In genomic region chr20:63943808-63944077, GRCh38 we compare ENCODE assay signal across 18 cellular contexts. TPM values are rescaled to one million over a fixed set of nuclear protein-coding genes. Genes with fewer than 3 reads are reported as not detected.
DNase-seq lines count a peak whose midpoint lies in the region; ATAC-seq and TF ChIP-seq lines count a peak whose summit lies in the region.
"Had no signal": no experiment of that assay in that cellular context is flagged by ENCODE, and none has a peak within 500 bp of the region (broad histone marks: within the 10 kb centered on the region; RNA-seq: fewer than 3 reads in every experiment).

No MANE protein-coding gene starts in this region.

- no peak overlapping the region for H3K23ac ChIP-seq in IMR-90 (ENCODE audit: low read depth, low read length)

- no peak overlapping the region for H3K56ac ChIP-seq in IMR-90 (ENCODE audit: extremely low read depth, insufficient read depth, low read length)

- peaks cover 93% of the 10 kb centered on the region for H4K20me1 ChIP-seq in IMR-90 (ENCODE audit: insufficient read depth, low read length)

- WGBS in IMR-90 (ENCODE audit: extremely low coverage in 2 of 2, insufficient read length in 1 of 2), 2 experiments = no CpG with 5 or more reads among the region's 3 CpGs
- WGBS in esophagus squamous epithelium, 2 donors = 93% methylated on average over 3 of the region's 3 CpGs; no CpG with 5 or more reads in 1 of the 2 donors
- WGBS in esophagus muscularis mucosa = 100% methylated on average over 1 of the region's 3 CpGs

- no peak overlapping the region for H4K8ac ChIP-seq in IMR-90 (ENCODE audit: low read depth in 2 of 2, low read length in 2 of 2)

- H3K27me3 ChIP-seq in left ventricle myocardium inferior (ENCODE audit: low read depth) = no peaks in the 10 kb centered on the region
- H3K27me3 ChIP-seq in IMR-90 (ENCODE audit: control insufficient read depth, insufficient read depth, low read length) = no peaks in the 10 kb centered on the region
- no peaks in the 10 kb centered on the region for H3K27me3 ChIP-seq in esophagus squamous epithelium
- H3K27me3 ChIP-seq in esophagus muscularis mucosa = no peaks in the 10 kb centered on the region
- H3K27me3 ChIP-seq: BLaER1, SJSA1 had no signal

- H2BK120ac ChIP-seq in IMR-90 (ENCODE audit: low read depth, low read length) = no peak overlapping the region

- H3K9me3 ChIP-seq in left ventricle myocardium inferior (replicated peaks) (no peaks in the 10 kb centered on the region), IMR-90 (ENCODE audit: control insufficient read depth, insufficient read depth, low read length) (no peaks in the 10 kb centered on the region), esophagus squamous epithelium (no peaks in the 10 kb centered on the region), esophagus muscularis mucosa (no peaks in the 10 kb centered on the region)
- H3K9me3 ChIP-seq: BLaER1, SJSA1 had no signal

- no peak overlapping the region for H3K4ac ChIP-seq in IMR-90 (ENCODE audit: low read depth, low read length)

- peak overlapping the region; percentile 37 for H3K27ac Mint-ChIP-seq in stimulated activated naive B cell treated with anti-CD40 and anti-IgM and Interleukin-4, amounts not matched to agents 10 μg/mL and 1 μg/mL and 100 μg/mL, for 72 hours
- H3K27ac Mint-ChIP-seq in T-helper 2 cell treated with Interferon-gamma antibody and Interleukin-4, amounts not matched to agents 5 μg/mL and 100 μg/mL, for 36 hours = no peak overlapping the region
- H3K27ac Mint-ChIP-seq: HFFc6 had no signal

- no TSS peak for BruUV-seq in IMR-90 (replicated peaks; lab: Mats Ljungman, UMichigan)

- peak overlapping the region; percentile 84 for H3K27ac ChIP-seq in left ventricle myocardium inferior (replicated peaks)
- H3K27ac ChIP-seq in IMR-90 (ENCODE audit: insufficient read depth, low read length) = no peak overlapping the region
- peak overlapping the region; percentile 90 to 96 (median 92) for H3K27ac ChIP-seq in esophagus squamous epithelium
- H3K27ac ChIP-seq in esophagus muscularis mucosa (replicated peaks in 1 of 4) = peak overlapping the region in 2 of 4 donors; percentile 46 to 75
- H3K27ac ChIP-seq: BLaER1, KMS-11, SJSA1 had no signal

- H3K4me2 ChIP-seq in IMR-90 (ENCODE audit: low read depth, low read length) = no peak overlapping the region
- H3K4me2 ChIP-seq: KMS-11 had no signal

- dilution Hi-C loops in IMR-90 (cut with HindIII; ENCODE audit: low sequenced_read_pairs, unreplicated experiment) = no loop called here

- H3K36me3 Mint-ChIP-seq in stimulated activated naive B cell treated with anti-CD40 and anti-IgM and Interleukin-4, amounts not matched to agents 10 μg/mL and 1 μg/mL and 100 μg/mL, for 72 hours = peaks cover 29 to 49% of the 10 kb centered on the region in 2 donors
- peaks cover 16% of the 10 kb centered on the region for H3K36me3 Mint-ChIP-seq in T-helper 2 cell treated with Interferon-gamma antibody and Interleukin-4, amounts not matched to agents 5 μg/mL and 100 μg/mL, for 36 hours (ENCODE audit: low read depth)

- TF ChIP-seq CTCF in left ventricle myocardium inferior (IDR thresholded peaks at IDR 0.05; ENCODE audit: borderline replicate concordance) (no peak), IMR-90 (conservative IDR thresholded peaks at IDR 0.05; ENCODE audit: low read depth, low read length) (no peak), esophagus squamous epithelium (IDR thresholded peaks at IDR 0.05) (no peak), esophagus muscularis mucosa (IDR thresholded peaks at IDR 0.05) (no peak)

- peaks cover 66% of the 10 kb centered on the region for H3K4me1 ChIP-seq in left ventricle myocardium inferior
- peaks cover 2% of the 10 kb centered on the region; the same call in 1 of the 2 replicates for H3K4me1 ChIP-seq in IMR-90 (ENCODE audit: control insufficient read depth, insufficient read depth, low read length)
- H3K4me1 ChIP-seq in esophagus squamous epithelium = peaks cover 25 to 76% (median 34%) of the 10 kb centered on the region in 3 donors
- H3K4me1 ChIP-seq in esophagus muscularis mucosa = peaks cover 48 to 62% (median 53%) of the 10 kb centered on the region in 4 donors

- no peak overlapping the region for H3K4me3 Mint-ChIP-seq in stimulated activated naive B cell treated with anti-CD40 and anti-IgM and Interleukin-4, amounts not matched to agents 10 μg/mL and 1 μg/mL and 100 μg/mL, for 72 hours
- no peak overlapping the region for H3K4me3 Mint-ChIP-seq in T-helper 2 cell treated with Interferon-gamma antibody and Interleukin-4, amounts not matched to agents 5 μg/mL and 100 μg/mL, for 36 hours
- H3K4me3 Mint-ChIP-seq: HFFc6 had no signal

- CTCF ChIA-PET in IMR-90 (lab: Yijun Ruan, JAX) = no interaction called here

- H4K5ac ChIP-seq in IMR-90 (ENCODE audit: low read depth, low read length) = no peak overlapping the region

- POLR2A ChIA-PET in IMR-90 (lab: Charles Lee; ENCODE audit: unreplicated experiment) = no interaction called here

- no peak overlapping the region for H3K18ac ChIP-seq in IMR-90 (ENCODE audit: low read depth, low read length)

- peaks cover 9% of the 10 kb centered on the region for H3K9me1 ChIP-seq in IMR-90 (ENCODE audit: insufficient read depth, low read length)

- no peak overlapping the region for H3K9ac ChIP-seq in IMR-90 (ENCODE audit: low read depth, low read length)
- H3K9ac ChIP-seq: BLaER1, KMS-11 had no signal

- no peaks in the 10 kb centered on the region for H3K27me3 Mint-ChIP-seq in stimulated activated naive B cell treated with anti-CD40 and anti-IgM and Interleukin-4, amounts not matched to agents 10 μg/mL and 1 μg/mL and 100 μg/mL, for 72 hours
- no peaks in the 10 kb centered on the region for H3K27me3 Mint-ChIP-seq in T-helper 2 cell treated with Interferon-gamma antibody and Interleukin-4, amounts not matched to agents 5 μg/mL and 100 μg/mL, for 36 hours (ENCODE audit: low read depth)
- H3K27me3 Mint-ChIP-seq: CD4-positive, alpha-beta memory T cell had no signal

- H3K4me3 ChIP-seq in left ventricle myocardium inferior = no peak overlapping the region
- H3K4me3 ChIP-seq in IMR-90 (ENCODE audit: insufficient read depth, low read depth, low read length) = no peak overlapping the region
- no peak overlapping the region for H3K4me3 ChIP-seq in esophagus squamous epithelium
- H3K4me3 ChIP-seq in esophagus muscularis mucosa = no peak overlapping the region
- H3K4me3 ChIP-seq: BLaER1, SJSA1 had no signal

- H3K4me1 Mint-ChIP-seq in stimulated activated naive B cell treated with anti-CD40 and anti-IgM and Interleukin-4, amounts not matched to agents 10 μg/mL and 1 μg/mL and 100 μg/mL, for 72 hours = peaks cover 28 to 37% of the 10 kb centered on the region in 2 donors
- H3K4me1 Mint-ChIP-seq in T-helper 2 cell treated with Interferon-gamma antibody and Interleukin-4, amounts not matched to agents 5 μg/mL and 100 μg/mL, for 36 hours (ENCODE audit: low read depth) = peaks cover 22% of the 10 kb centered on the region

- H2AK9ac ChIP-seq in IMR-90 (replicated peaks; ENCODE audit: low read depth, low read length, poor library complexity) = peak overlapping the region; percentile 10

- H2BK20ac ChIP-seq in IMR-90 (ENCODE audit: low read depth, low read length) = no peak overlapping the region

- no peak overlapping the region for H3K14ac ChIP-seq in IMR-90 (replicated peaks; ENCODE audit: low read depth, low read length)

- no peak for TF ChIP-seq RAD21 in IMR-90 (IDR thresholded peaks at IDR 0.05; ENCODE audit: low read length)

- no peak overlapping the region for H2AFZ ChIP-seq in IMR-90 (replicated peaks; ENCODE audit: low read length, poor library complexity)

- peaks cover 0 to 1% of the 10 kb centered on the region in 2 donors for H3K9me3 Mint-ChIP-seq in stimulated activated naive B cell treated with anti-CD40 and anti-IgM and Interleukin-4, amounts not matched to agents 10 μg/mL and 1 μg/mL and 100 μg/mL, for 72 hours
- no peaks in the 10 kb centered on the region for H3K9me3 Mint-ChIP-seq in T-helper 2 cell treated with Interferon-gamma antibody and Interleukin-4, amounts not matched to agents 5 μg/mL and 100 μg/mL, for 36 hours
- H3K9me3 Mint-ChIP-seq: HFFc6 had no signal

- intact Hi-C loops in left ventricle myocardium inferior (cut with micrococcal nuclease) = no loop called here
- intact Hi-C loops in Right ventricle myocardium superior (cut with DNase I) = no loop called here
- intact Hi-C loops in IMR-90 (cut with micrococcal nuclease) = no loop called here
- intact Hi-C loops in esophagus squamous epithelium (cut with DNase I) = no loop called here
- intact Hi-C loops in esophagus muscularis mucosa (cut with DNase I) = loop anchor here (2.0 kb wide), 1 partner anchor 37 kb away; no protein-coding TSS in a partner anchor

- in situ Hi-C loops in IMR-90 (cut with MboI; ENCODE audit: low sequenced_read_pairs) = no loop called here

- H2AK5ac ChIP-seq in IMR-90 (ENCODE audit: low read depth, low read length) = no peak overlapping the region

- H3K79me1 ChIP-seq in IMR-90 (ENCODE audit: low read depth in 1 of 2, low read length in 2 of 2) = peaks cover 16 to 78% of the 10 kb centered on the region in 2 experiments

- TF ChIP-seq POLR2A in IMR-90 (IDR thresholded peaks at IDR 0.05; ENCODE audit: low read depth, low read length) (no peak), esophagus squamous epithelium (IDR thresholded peaks at IDR 0.05) (no peak), esophagus muscularis mucosa (IDR thresholded peaks at IDR 0.05; ENCODE audit: low read depth) (no peak)

- no peak for TF ChIP-seq EP300 in esophagus muscularis mucosa (IDR thresholded peaks at IDR 0.05)

- DNase-seq in left ventricle myocardium inferior = no peak
- no peak for DNase-seq in Right ventricle myocardium superior
- no peak for DNase-seq in IMR-90
- no peak for DNase-seq in esophagus squamous epithelium (lab: John Stamatoyannopoulos, UW)
- no peak for DNase-seq in stimulated activated naive B cell treated with anti-CD40 and anti-IgM and Interleukin-4, amounts not matched to agents 10 μg/mL and 1 μg/mL and 100 μg/mL, for 72 hours
- DNase-seq in epidermal melanocyte (ENCODE audit: insufficient read length, low spot score) = no peak
- no peak for DNase-seq in esophagus muscularis mucosa (ENCODE audit: extremely low spot score)
- DNase-seq in T-helper 2 cell treated with Interferon-gamma antibody and Interleukin-4, amounts not matched to agents 5 μg/mL and 100 μg/mL, for 36 hours (ENCODE audit: low spot score) = no peak
- DNase-seq: CD4-positive, alpha-beta memory T cell; HFFc6; NCI-H1417 treated with DMSO at 0.1 percent for 48 hours; NCI-H187 treated with DMSO at 0.1 percent for 48 hours; NCI-H226; PC-3; RPMI8226 had no signal

- H2BK5ac ChIP-seq in IMR-90 (ENCODE audit: low read depth, low read length, poor library complexity, severe bottlenecking) = no peak overlapping the region

- no peak overlapping the region for H2BK15ac ChIP-seq in IMR-90 (ENCODE audit: low read depth, low read length)

- H3K36me3 ChIP-seq in left ventricle myocardium inferior (peaks cover 66% of the 10 kb centered on the region), IMR-90 (ENCODE audit: control insufficient read depth, insufficient read depth, low read length) (peaks cover 52% of the 10 kb centered on the region), esophagus squamous epithelium (peaks cover 29 to 73% (median 44%) of the 10 kb centered on the region in 3 donors), esophagus muscularis mucosa (peaks cover 38 to 73% (median 71%) of the 10 kb centered on the region in 4 donors)

- H4K91ac ChIP-seq in IMR-90 (ENCODE audit: insufficient read depth, low read depth, low read length) = no peak overlapping the region

- ATAC-seq in Right ventricle myocardium superior (ENCODE audit: poor library complexity) (no peak), IMR-90 (ENCODE audit: low read depth) (no peak)
- no peak for ATAC-seq in stimulated activated naive B cell treated with anti-CD40 and anti-IgM and Interleukin-4, amounts not matched to agents 10 μg/mL and 1 μg/mL and 100 μg/mL, for 72 hours (replicated peaks)
- ATAC-seq: PC-3 had no signal

RNA-seq across cellular contexts. Expression of gene UCKL1, which starts 12.5 kb away (rescaled TPM):
- total RNA-seq in left ventricle myocardium inferior = 41.0 TPM
- total RNA-seq in Right ventricle myocardium superior = 54.4 TPM
- 16.7 and 18.3 TPM in 2 replicates for total RNA-seq in IMR-90 (2012; rRNA removed)
- 54.7 and 58.6 TPM in 2 replicates for polyA plus RNA-seq in IMR-90 (2012; rRNA removed)
- polyA plus RNA-seq in IMR-90 (2012; cell fraction: cytosol; rRNA removed) = 19.8 and 55.6 TPM in 2 replicates
- 178 and 412 TPM in 2 replicates for polyA plus RNA-seq in IMR-90 (2012; cell fraction: nucleus; rRNA removed; ENCODE audit: low replicate concordance)
- 10 to 100 TPM; 23.1 to 38.0 (median 25.6) TPM for total RNA-seq in esophagus squamous epithelium
- 10 to 100 TPM; 16.6 to 31.0 (median 24.1) TPM for total RNA-seq in esophagus muscularis mucosa

RNA-seq across cellular contexts. Expression of gene ZNF512B, which starts 26.0 kb away (rescaled TPM):
- total RNA-seq in left ventricle myocardium inferior (12.6 TPM), Right ventricle myocardium superior (11.3 TPM), IMR-90 (2012; rRNA removed) (6.4 and 6.5 TPM in 2 replicates), esophagus squamous epithelium (10 to 100 TPM; 10.7 to 17.6 (median 14.2) TPM), esophagus muscularis mucosa (10 to 100 TPM in 2 of 4 donors, 1 to 10 TPM in 2; 7.1 to 17.7 (median 12.1) TPM)
- polyA plus RNA-seq in IMR-90 (2012; rRNA removed) = 15.6 and 15.9 TPM in 2 replicates
- 7.2 and 13.4 TPM in 2 replicates for polyA plus RNA-seq in IMR-90 (2012; cell fraction: cytosol; rRNA removed)
- polyA plus RNA-seq in IMR-90 (2012; cell fraction: nucleus; rRNA removed; ENCODE audit: low replicate concordance) = 50.2 and 83.0 TPM in 2 replicates

RNA-seq across cellular contexts. Expression of gene SAMD10, which starts 35.7 kb away (rescaled TPM):
- total RNA-seq in left ventricle myocardium inferior (5.6 TPM), Right ventricle myocardium superior (6.0 TPM), IMR-90 (2012; rRNA removed) (0.54 and 0.56 TPM in 2 replicates), esophagus squamous epithelium (10 to 100 TPM in 1 of 4 donors, 1 to 10 TPM in 3; 5.1 to 15.9 (median 6.8) TPM), esophagus muscularis mucosa (10 to 100 TPM in 1 of 4 donors, 1 to 10 TPM in 3; 2.1 to 11.7 (median 4.4) TPM)
- polyA plus RNA-seq in IMR-90 (2012; rRNA removed) = 4.0 and 4.1 TPM in 2 replicates
- polyA plus RNA-seq in IMR-90 (2012; cell fraction: cytosol; rRNA removed) = 3.9 and 4.6 TPM in 2 replicates
- 14.1 and 23.9 TPM in 2 replicates for polyA plus RNA-seq in IMR-90 (2012; cell fraction: nucleus; rRNA removed; ENCODE audit: low replicate concordance)

RNA-seq across cellular contexts. Expression of gene PRPF6, which starts 37.2 kb away (rescaled TPM):
- total RNA-seq in left ventricle myocardium inferior (46.8 TPM), Right ventricle myocardium superior (45.3 TPM), IMR-90 (2012; rRNA removed) (68.6 and 71.3 TPM in 2 replicates), esophagus squamous epithelium (10 to 100 TPM; 34.1 to 57.4 (median 45.8) TPM), esophagus muscularis mucosa (10 to 100 TPM; 46.1 to 64.9 (median 58.7) TPM)
- 38.5 and 43.5 TPM in 2 replicates for polyA plus RNA-seq in IMR-90 (2012; rRNA removed)
- 32.3 and 36.0 TPM in 2 replicates for polyA plus RNA-seq in IMR-90 (2012; cell fraction: cytosol; rRNA removed)
- 27.2 and 30.1 TPM in 2 replicates for polyA plus RNA-seq in IMR-90 (2012; cell fraction: nucleus; rRNA removed; ENCODE audit: low replicate concordance)

RNA-seq across cellular contexts. Expression of gene DNAJC5, which starts 48.8 kb away (rescaled TPM):
- 42.8 TPM for total RNA-seq in left ventricle myocardium inferior
- total RNA-seq in Right ventricle myocardium superior = 42.3 TPM
- 45.2 and 46.9 TPM in 2 replicates for total RNA-seq in IMR-90 (2012; rRNA removed)
- 35.6 and 36.3 TPM in 2 replicates for polyA plus RNA-seq in IMR-90 (2012; rRNA removed)
- 34.5 and 45.2 TPM in 2 replicates for polyA plus RNA-seq in IMR-90 (2012; cell fraction: cytosol; rRNA removed)
- polyA plus RNA-seq in IMR-90 (2012; cell fraction: nucleus; rRNA removed; ENCODE audit: low replicate concordance) = 30.4 and 42.4 TPM in 2 replicates
- total RNA-seq in esophagus squamous epithelium = 10 to 100 TPM; 58.7 to 89.5 (median 75.4) TPM
- 10 to 100 TPM; 39.5 to 64.9 (median 53.1) TPM for total RNA-seq in esophagus muscularis mucosa
